12 cellular contexts compared by ENCODE assay signal in the genomic region with DNA sequence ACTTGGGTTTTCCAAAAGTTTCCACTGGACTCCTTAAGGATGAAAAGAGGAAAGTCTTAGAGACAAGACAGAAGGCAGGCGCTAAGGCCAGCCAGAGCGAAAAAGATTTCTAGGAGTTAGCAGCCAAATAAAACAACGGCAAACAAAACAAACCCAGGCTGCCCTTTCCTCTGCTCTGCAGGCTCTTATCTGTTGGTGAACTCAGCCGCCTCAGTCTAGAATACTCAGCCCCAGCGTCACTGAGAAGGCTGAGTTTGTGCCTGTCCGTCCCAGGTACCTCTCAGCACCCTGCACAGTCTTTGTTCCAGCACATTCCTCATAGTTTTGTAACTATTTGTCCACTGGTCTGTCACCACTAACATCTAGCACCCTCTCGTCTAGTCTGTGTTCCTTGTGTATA.
A peak's percentile ranks its signal among the peaks of the same experiment; 100 is the strongest.
DNase-seq lines count a peak whose midpoint lies in the region; ATAC-seq and TF ChIP-seq lines count a peak whose summit lies in the region.
"Had no signal": no experiment of that assay in that cellular context is flagged by ENCODE, and none has a peak within 500 bp of the region (broad histone marks: within the 10 kb centered on the region; RNA-seq: fewer than 3 reads in every experiment).

No MANE protein-coding gene starts in this region.

- intact Hi-C loops in PC-3 (cut with micrococcal nuclease), result loop anchor here (5.0 kb wide), 4 partner anchors 72 to 367 kb away; no protein-coding TSS in a partner anchor
- intact Hi-C loops in esophagus muscularis mucosa (cut with DNase I), result no loop called here

- no peaks in the 10 kb centered on the region for H3K36me3 ChIP-seq in PC-3 (ENCODE audit: low read depth, low read length)
- H3K36me3 ChIP-seq in esophagus muscularis mucosa, result no peaks in the 10 kb centered on the region

- peak; percentile 19 for DNase-seq in PC-3
- DNase-seq in esophagus muscularis mucosa (ENCODE audit: extremely low spot score), result no peak
- peak; percentile 38 to 49 for DNase-seq in lung microvascular endothelial cell (ENCODE audit: low read depth in 2 of 2)
- DNase-seq in substantia nigra (lab: John Stamatoyannopoulos, UW), result peak in 1 of 49 donors; percentile 1
- no peak for DNase-seq in NCI-H2081 treated with DMSO at 0.1 percent for 48 hours (lab: John Stamatoyannopoulos, UW)
- DNase-seq in NCI-H2196 treated with DMSO at 0.1 percent for 48 hours (lab: John Stamatoyannopoulos, UW; ENCODE audit: unreplicated experiment), result no peak
- DNase-seq: activated CD4-positive, alpha-beta T cell treated with anti-CD3 and anti-CD28 coated beads for 48 hours; NCI-H345; SHP77 treated with DMSO at 0.1 percent for 48 hours had no signal

- peak overlapping the region; percentile 14; the same call in 1 of the 2 replicates for H2AFZ ChIP-seq in PC-3 (ENCODE audit: low read length)

- no peaks in the 10 kb centered on the region for H3K79me2 ChIP-seq in PC-3 (ENCODE audit: low read length)

- whole genome bisulfite sequencing in esophagus muscularis mucosa, result 38% methylated on average over 7 of the region's 7 CpGs

- peak overlapping the region; percentile 4 for H3K9ac ChIP-seq in PC-3 (ENCODE audit: low read length)

- H3K27me3 ChIP-seq in PC-3 (ENCODE audit: low read length) (no peaks in the 10 kb centered on the region), esophagus muscularis mucosa (no peaks in the 10 kb centered on the region)

- CTCF ChIA-PET in PC-3 (lab: Charles Lee), result interaction anchor here (0.6 kb wide), 1 partner anchor 368 kb away, joined by 3 read pairs; no protein-coding TSS in a partner anchor

- H3K4me2 ChIP-seq in PC-3 (ENCODE audit: low read length), result peak overlapping the region; percentile 47

- H3F3A ChIP-seq in PC-3 (ENCODE audit: low read length, unreplicated experiment), result no peaks in the 10 kb centered on the region

- H3K9me2 ChIP-seq in PC-3 (replicated peaks; ENCODE audit: low read length), result no peaks in the 10 kb centered on the region

- ATAC-seq in PC-3 (peak; percentile 42), HG03045 (IDR thresholded peaks at IDR 0.05; ENCODE audit: unreplicated experiment) (no peak), GM19023 (IDR thresholded peaks at IDR 0.05; ENCODE audit: unreplicated experiment) (no peak)
- ATAC-seq: activated naive CD4-positive, alpha-beta T cell treated with anti-CD3 and anti-CD28 coated beads, Interleukin-2, amount 50 U/mL, for 72 hours had no signal

- no TSS peak for BruUV-seq in PC-3 (replicated peaks; lab: Mats Ljungman, UMichigan)

- H3K9me3 ChIP-seq in PC-3 (ENCODE audit: low read length) (0 out of 2 replicates have a peak, but pooled peaks cover 2% of the 10 kb centered on the region), esophagus muscularis mucosa (no peaks in the 10 kb centered on the region)

- TF ChIP-seq EP300 in esophagus muscularis mucosa (IDR thresholded peaks at IDR 0.05), result no peak

- POLR2A ChIA-PET in PC-3 (lab: Charles Lee; ENCODE audit: unreplicated experiment), result no interaction called here

- no peak for TF ChIP-seq CTCF in PC-3 (conservative IDR thresholded peaks at IDR 0.05; ENCODE audit: low read depth, low read length)
- TF ChIP-seq CTCF in esophagus muscularis mucosa (IDR thresholded peaks at IDR 0.05), result no peak

- H3K4me1 ChIP-seq in PC-3 (ENCODE audit: insufficient read depth, low read length), result peaks cover 45% of the 10 kb centered on the region
- peaks cover 9 to 54% (median 30%) of the 10 kb centered on the region in 4 donors for H3K4me1 ChIP-seq in esophagus muscularis mucosa

- H3K4me3 ChIP-seq in PC-3 (ENCODE audit: low read length), result no peak overlapping the region
- H3K4me3 ChIP-seq in esophagus muscularis mucosa, result no peak overlapping the region

- TF ChIP-seq POLR2A in esophagus muscularis mucosa (IDR thresholded peaks at IDR 0.05; ENCODE audit: low read depth), result no peak

- H4K20me1 ChIP-seq in PC-3 (ENCODE audit: low read length), result no peaks in the 10 kb centered on the region

- H3K27ac ChIP-seq in PC-3 (ENCODE audit: low read length) (peak overlapping the region; percentile 61), esophagus muscularis mucosa (replicated peaks in 1 of 4) (peak overlapping the region; percentile 67 to 77 (median 69)), substantia nigra (ENCODE audit: low read depth, low read length, poor library complexity, severe bottlenecking) (peak overlapping the region; percentile 49)

Comparison
In these comparisons a context has a peak if more than half of its experiments do, and no peak if none do; other contexts are left out.
1. DNase-seq: peak in PC-3 (single experiment) and lung microvascular endothelial cell (2 of 2); none in esophagus muscularis mucosa (single experiment), NCI-H2081 treated with DMSO at 0.1 percent for 48 hours (single experiment) and NCI-H2196 treated with DMSO at 0.1 percent for 48 hours (single experiment).
2. Peak in every context shown above with its lines, with median percentiles within 50 percentile points of each other: H3K27ac ChIP-seq.